Comparison of ENCODE assay signal across 8 cellular contexts in genomic region chr11:65426839-65427690, GRCh38. TPM values are rescaled to one million over a fixed set of nuclear protein-coding genes. Genes with fewer than 3 reads are reported as not detected.
A peak's percentile ranks its signal among the peaks of the same experiment; 100 is the strongest.
DNase-seq lines count a peak whose midpoint lies in the region; ATAC-seq, FAIRE-seq and TF ChIP-seq lines count a peak whose summit lies in the region.

No MANE protein-coding gene starts in this region.

- H3K4me1 ChIP-seq in SJCRH30 = peaks cover 12% of the 10 kb centered on the region
- H3K4me1 ChIP-seq in stomach = peaks cover 29 to 59% (median 48%) of the 10 kb centered on the region in 4 donors

- H3K4me3 ChIP-seq in SJCRH30 (peak overlapping the region; percentile 71; the same call in 1 of the 2 replicates), stomach (peak overlapping the region; percentile 81 to 92 (median 86))

- BruUV-seq in MCF 10A (replicated peaks; lab: Mats Ljungman, UMichigan) = no TSS peak

- no peaks in the 10 kb centered on the region for H3K9me3 Mint-ChIP-seq in MCF 10A (ENCODE audit: unreplicated experiment)

- no peak for TF ChIP-seq EP300 in stomach (IDR thresholded peaks at IDR 0.05)

- FAIRE-seq in GM12892 (lab: Jason Lieb, UNC) = peak; percentile 70

- CTCF ChIA-PET in MCF 10A (lab: Yijun Ruan, JAX) = interaction anchor here (0.6 kb wide), 1 partner anchor 72 kb away, joined by 3 read pairs; the partner anchor contains the start of gene MALAT1

- H3K27me3 ChIP-seq in SJCRH30 (no peaks in the 10 kb centered on the region), stomach (no peaks in the 10 kb centered on the region)

- H3K9me3 ChIP-seq in SJCRH30 (replicated peaks) (no peaks in the 10 kb centered on the region), stomach (no peaks in the 10 kb centered on the region)

- WGBS in stomach, 5 donors = 3 to 16% (median 7%) methylated on average over 10 of the region's 10 CpGs

- H3K27ac ChIP-seq in SJCRH30 (peak overlapping the region; percentile 54), stomach (peak overlapping the region; percentile 93 to 100 (median 99))

- H3K36me3 Mint-ChIP-seq in MCF 10A (ENCODE audit: insufficient read depth, unreplicated experiment) = peaks cover 100% of the 10 kb centered on the region

- H3K27me3 Mint-ChIP-seq in MCF 10A (ENCODE audit: insufficient read depth, unreplicated experiment) = peaks cover 10% of the 10 kb centered on the region

- ATAC-seq in left lobe of liver (peak; percentile 9), HG03521 (IDR thresholded peaks at IDR 0.05; ENCODE audit: unreplicated experiment) (no peak)

- H3K27ac Mint-ChIP-seq in MCF 10A (ENCODE audit: low read depth, unreplicated experiment) = peak overlapping the region; percentile 99

- intact Hi-C loops in MCF 10A (cut with micrococcal nuclease) (no loop called here), stomach (cut with DNase I; ENCODE audit: low total_unique reads) (loop anchor here (5.0 kb wide), 1 partner anchor 75 kb away; no protein-coding TSS in a partner anchor)

- POLR2A ChIA-PET in MCF 10A (lab: Yijun Ruan, JAX) = interaction anchor here (1.5 to 21.4 kb wide), 10 partner anchors 9 to 71 kb away, joined by 5 to 2994 read pairs (median 305); partner anchors contain the start of genes FRMD8, MALAT1, NEAT1 and SLC25A45

- TF ChIP-seq POLR2A in GM12892 (IDR thresholded peaks at IDR 0.05; ENCODE audit: low read depth, low read length) = peak; percentile 91
- peak in 2 of 4 donors; percentile 65 to 78 for TF ChIP-seq POLR2A in stomach (IDR thresholded peaks at IDR 0.05)

- no peak for DNase-seq in GM12892 (ENCODE audit: insufficient read length)
- no peak for DNase-seq in SJCRH30
- DNase-seq in MCF 10A (ENCODE audit: unreplicated experiment) = peak; percentile 68
- peak; percentile 70 for DNase-seq in left lobe of liver (ENCODE audit: low spot score)
- peak; percentile 75 for DNase-seq in stomach
- DNase-seq in NCI-H2029 (lab: John Stamatoyannopoulos, UW) = no peak
- DNase-seq in NCI-H146 (lab: John Stamatoyannopoulos, UW) = no peak

- TF ChIP-seq CTCF in MCF 10A (IDR thresholded peaks at IDR 0.05; ENCODE audit: unreplicated experiment) = no peak
- TF ChIP-seq CTCF in stomach (IDR thresholded peaks at IDR 0.05) = no peak

- peaks cover 33% of the 10 kb centered on the region for H3K4me1 Mint-ChIP-seq in MCF 10A (ENCODE audit: insufficient read depth, unreplicated experiment)

- peaks cover 25% of the 10 kb centered on the region for H3K36me3 ChIP-seq in SJCRH30
- peaks cover 18 to 49% (median 21%) of the 10 kb centered on the region in 4 donors for H3K36me3 ChIP-seq in stomach

- peak overlapping the region; percentile 98 for H3K4me3 Mint-ChIP-seq in MCF 10A (ENCODE audit: unreplicated experiment)

RNA-seq across cellular contexts. Expression of gene NEAT1, which starts 4.5 kb away (rescaled TPM):
- polyA plus RNA-seq in GM12892 (2012; ENCODE audit: missing spikeins) = 678 TPM
- total RNA-seq in SJCRH30 (2014; rRNA removed; shearing (Covaris generic)) = 6.2 and 12.8 TPM in 2 replicates
- 1,026 and 1,292 TPM in 2 replicates for total RNA-seq in MCF 10A (2022)
- 766 TPM for total RNA-seq in left lobe of liver
- 1,000 to 10,000 TPM in 2 of 5 donors, 100 to 1,000 TPM in 3; 253 to 2,124 (median 789) TPM for total RNA-seq in stomach
- 1,000 to 10,000 TPM in 1 of 3 donors, 100 to 1,000 TPM in 2; 131 to 1,368 (median 157) TPM for polyA plus RNA-seq in stomach

RNA-seq across cellular contexts. Expression of gene FRMD8, which starts 40.6 kb away (rescaled TPM):
- 11.2 TPM for polyA plus RNA-seq in GM12892 (2012; ENCODE audit: missing spikeins)
- total RNA-seq in SJCRH30 (2014; rRNA removed; shearing (Covaris generic)) = 21.0 and 22.2 TPM in 2 replicates
- total RNA-seq in MCF 10A (2022) (18.9 and 21.7 TPM in 2 replicates), left lobe of liver (9.3 TPM), stomach (100 to 1,000 TPM in 3 of 5 donors, 10 to 100 TPM in 1, 1 to 10 TPM in 1; 9.3 to 340 (median 114) TPM)
- polyA plus RNA-seq in stomach = 10 to 100 TPM; 11.8 to 16.3 (median 13.6) TPM

RNA-seq across cellular contexts. Expression of gene SLC25A45, which starts 44.6 kb away (rescaled TPM):
- 17.9 TPM for polyA plus RNA-seq in GM12892 (2012; ENCODE audit: missing spikeins)
- total RNA-seq in SJCRH30 (2014; rRNA removed; shearing (Covaris generic)) = 1.1 and 1.3 TPM in 2 replicates
- total RNA-seq in MCF 10A (2022) (3.9 and 4.9 TPM in 2 replicates), left lobe of liver (14.5 TPM), stomach (100 to 1,000 TPM in 1 of 5 donors, 1 to 10 TPM in 4; 1.2 to 101 (median 2.4) TPM)
- 1 to 10 TPM; 1.9 to 3.8 (median 3.1) TPM for polyA plus RNA-seq in stomach

Comparison
In these comparisons a context has a peak if more than half of its experiments do, and no peak if none do; other contexts are left out.
1. DNase-seq: peak in MCF 10A (single experiment), left lobe of liver (single experiment) and stomach (single experiment); none in GM12892 (single experiment), SJCRH30 (0 of 2), NCI-H2029 (single experiment) and NCI-H146 (single experiment).
2. RNA of gene NEAT1, which starts 4.5 kb away (total RNA-seq): 1,026 to 1,292 TPM in MCF 10A, 253 to 2,124 TPM in stomach and 766 TPM in left lobe of liver (single experiment); 6.2 to 12.8 TPM in SJCRH30; every median in the first group is over 10 times any median in the second.